Comparison of ENCODE assay signal across 10 cellular contexts in the genomic region with DNA sequence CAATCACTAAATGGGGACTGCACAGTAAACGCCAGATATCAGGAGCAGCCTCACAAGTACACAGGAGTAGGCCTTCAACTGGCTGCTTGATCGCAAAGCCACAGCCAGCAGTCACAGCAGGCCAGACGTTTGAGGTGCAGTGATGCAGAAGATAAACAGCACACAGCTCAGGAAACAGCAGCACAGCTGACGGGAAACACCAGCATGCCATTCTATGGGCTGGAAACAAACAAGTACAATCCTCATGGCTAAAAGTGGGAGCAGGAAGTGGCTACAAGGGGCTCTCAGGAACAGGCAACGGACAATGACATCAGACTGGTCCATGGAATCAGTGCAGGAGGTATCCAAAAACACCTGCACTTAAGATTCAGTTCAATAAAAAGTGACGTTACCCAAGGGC.
DNase-seq lines count a peak whose midpoint lies in the region; ATAC-seq, FAIRE-seq and TF ChIP-seq lines count a peak whose summit lies in the region.
"Had no signal": no experiment of that assay in that cellular context is flagged by ENCODE, and none has a peak within 500 bp of the region (broad histone marks: within the 10 kb centered on the region; RNA-seq: fewer than 3 reads in every experiment).

No MANE protein-coding gene starts in this region.

- H3K4me3 ChIP-seq in fibroblast of villous mesenchyme (ENCODE audit: low read depth, low read length) (no peak overlapping the region), pancreas (no peak overlapping the region)

- ATAC-seq in pancreas (peak in 3 of 4 donors; percentile 25 to 84 (median 68)), GM21737 (IDR thresholded peaks at IDR 0.05; ENCODE audit: unreplicated experiment) (no peak), HG02852 (IDR thresholded peaks at IDR 0.05; ENCODE audit: unreplicated experiment) (no peak)

- FAIRE-seq in GM12891 (lab: Jason Lieb, UNC) (peak; percentile 91), pancreas (lab: Jason Lieb, UNC) (no peak)

- no peaks in the 10 kb centered on the region for H3K4me1 ChIP-seq in pancreas

- DNase-seq in GM12891 (ENCODE audit: insufficient read length, low spot score) (no peak), NCI-H446 treated with DMSO at 0.1 percent for 48 hours (lab: John Stamatoyannopoulos, UW) (peak; percentile 9), fibroblast of villous mesenchyme (ENCODE audit: low read depth) (peak; percentile 31), pancreas (peak in 1 of 6 donors; percentile 13), NCI-H524 (lab: John Stamatoyannopoulos, UW) (no peak)
- no peak for DNase-seq in activated CD4-positive, alpha-beta T cell treated with anti-CD3 and anti-CD28 coated beads, Interleukin-2, amount 50 U/mL, for 4 hours
- DNase-seq: NCI-H82, occipital lobe had no signal

- H3K36me3 ChIP-seq in pancreas = no peaks in the 10 kb centered on the region

- no peak for TF ChIP-seq POLR2A in GM12891 (IDR thresholded peaks at IDR 0.05; ENCODE audit: low read depth, low read length)

- no peaks in the 10 kb centered on the region for H3K9me3 ChIP-seq in pancreas

- no peaks in the 10 kb centered on the region for H3K27me3 ChIP-seq in pancreas

- TF ChIP-seq CTCF in fibroblast of villous mesenchyme (IDR thresholded peaks at IDR 0.05; ENCODE audit: insufficient read depth, low read depth, low read length) = no peak
- TF ChIP-seq CTCF in pancreas (IDR thresholded peaks at IDR 0.05) = no peak

- intact Hi-C loops in pancreas (cut with DNase I) = no loop called here

- WGBS in pancreas, 2 donors = 51 to 54% methylated on average over 6 of the region's 6 CpGs

- no peak overlapping the region for H3K27ac ChIP-seq in pancreas

TF ChIP-seq in GM12891, 5 proteins besides CTCF, POLR2A, EP300 and RAD21:
- TF ChIP-seq SPI1 (IDR thresholded peaks at IDR 0.05; ENCODE audit: low read depth, low read length) (no peak), TAF1 (IDR thresholded peaks at IDR 0.05; ENCODE audit: low read depth, low read length) (no peak), POLR2AphosphoS5 (IDR thresholded peaks at IDR 0.05; ENCODE audit: low read depth, low read length) (no peak), POU2F2 (IDR thresholded peaks at IDR 0.05; ENCODE audit: low read depth, low read length) (no peak), PAX5 (IDR thresholded peaks at IDR 0.05; ENCODE audit: insufficient read depth, low read length, severe bottlenecking) (no peak)
TF ChIP-seq in GM12891: peak in this region for 0.

Comparison
In these comparisons a context has a peak if more than half of its experiments do, and no peak if none do; other contexts are left out.
1. DNase-seq: peak in NCI-H446 treated with DMSO at 0.1 percent for 48 hours (single experiment) and fibroblast of villous mesenchyme (single experiment); none in GM12891 (single experiment), activated CD4-positive, alpha-beta T cell treated with anti-CD3 and anti-CD28 coated beads, Interleukin-2, amount 50 U/mL, for 4 hours (0 of 2) and NCI-H524 (0 of 2).
2. ATAC-seq: peak in pancreas (3 of 4); none in GM21737 (single experiment) and HG02852 (single experiment).